In the genomic region with DNA sequence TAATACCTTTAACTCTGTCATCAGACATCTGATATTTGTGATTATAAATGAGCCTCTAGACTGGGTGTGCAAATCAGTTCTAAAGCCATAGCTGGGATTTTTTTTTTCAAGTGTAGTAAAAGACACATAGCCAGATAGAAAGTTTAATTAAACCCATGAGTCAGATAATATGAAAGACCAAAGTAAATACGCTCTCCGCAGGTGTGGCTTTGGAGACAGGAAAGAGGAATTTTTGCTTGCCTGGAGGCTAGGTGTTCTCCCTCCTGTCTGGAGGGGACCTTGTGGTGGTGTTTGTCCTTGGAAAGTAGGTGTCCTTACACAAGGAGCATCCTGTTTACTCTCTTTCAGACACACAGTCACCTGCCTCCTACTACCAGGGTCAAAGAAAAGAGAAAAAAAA, we compare ENCODE assay signal across 13 cellular contexts.
DNase-seq lines count a peak whose midpoint lies in the region; ATAC-seq and TF ChIP-seq lines count a peak whose summit lies in the region.
"Had no signal": no experiment of that assay in that cellular context is flagged by ENCODE, and none has a peak within 500 bp of the region (broad histone marks: within the 10 kb centered on the region; RNA-seq: fewer than 3 reads in every experiment).

No MANE protein-coding gene starts in this region.

- H3K27me3 ChIP-seq in colonic mucosa (no peaks in the 10 kb centered on the region), thoracic aorta (replicated peaks; ENCODE audit: insufficient read depth) (no peaks in the 10 kb centered on the region)
- H3K27me3 ChIP-seq: Peyer's patch had no signal

- peak; percentile 7 for DNase-seq in SIG-M5 treated with dmso at 0.1 percent for 504 hours (lab: John Stamatoyannopoulos, UW; ENCODE audit: unreplicated experiment)
- no peak for DNase-seq in SIG-M5 (lab: John Stamatoyannopoulos, UW)
- DNase-seq in NCI-H146 treated with DMSO at 0.1 percent for 48 hours (lab: John Stamatoyannopoulos, UW; ENCODE audit: unreplicated experiment) = peak; percentile 40
- peak; percentile 21 for DNase-seq in colonic mucosa
- no peak for DNase-seq in thoracic aorta (ENCODE audit: low spot score)
- DNase-seq in anterior cingulate cortex (lab: John Stamatoyannopoulos, UW) = no peak
- DNase-seq: DMS 273 treated with DMSO at 0.1 percent for 48 hours, NCI-H510A treated with DMSO at 0.1 percent for 48 hours, Peyer's patch, SHP77 had no signal

- H3K9me3 ChIP-seq in colonic mucosa (no peaks in the 10 kb centered on the region), thoracic aorta (no peaks in the 10 kb centered on the region)
- H3K9me3 ChIP-seq: Peyer's patch had no signal

- H3K36me3 ChIP-seq in colonic mucosa (no peaks in the 10 kb centered on the region), thoracic aorta (no peaks in the 10 kb centered on the region)
- H3K36me3 ChIP-seq: Peyer's patch had no signal

- H3K4me1 ChIP-seq in colonic mucosa (no peaks in the 10 kb centered on the region), thoracic aorta (ENCODE audit: control insufficient read depth in 1 of 2, low read depth in 2 of 2) (peaks cover 16 to 27% of the 10 kb centered on the region in 2 donors)
- H3K4me1 ChIP-seq: Peyer's patch had no signal

- H3K9ac ChIP-seq in colonic mucosa (ENCODE audit: low read depth in 2 of 2, low read length in 2 of 2) = no peak overlapping the region

- ATAC-seq in thoracic aorta (ENCODE audit: insufficient number of reproducible peaks, low FRiP score, low read depth) (no peak), HG02840 (IDR thresholded peaks at IDR 0.05; ENCODE audit: low FRiP score, unreplicated experiment) (no peak), GM21360 (IDR thresholded peaks at IDR 0.05; ENCODE audit: unreplicated experiment) (no peak)

- H3K4me3 ChIP-seq in colonic mucosa (no peak overlapping the region), thoracic aorta (peak overlapping the region; percentile 45)
- H3K4me3 ChIP-seq: Peyer's patch had no signal

- TF ChIP-seq CTCF in colonic mucosa (IDR thresholded peaks at IDR 0.05) = no peak
- TF ChIP-seq CTCF in thoracic aorta (IDR thresholded peaks at IDR 0.05) = no peak

- intact Hi-C loops in colonic mucosa (cut with DNase I) = no loop called here

- H3K27ac ChIP-seq in colonic mucosa (no peak overlapping the region), thoracic aorta (peak overlapping the region in 1 of 2 donors; percentile 62)
- H3K27ac ChIP-seq: C4-2B, Peyer's patch had no signal

Comparison
In these comparisons a context has a peak if more than half of its experiments do, and no peak if none do; other contexts are left out.
1. DNase-seq: peak in SIG-M5 treated with dmso at 0.1 percent for 504 hours (single experiment), NCI-H146 treated with DMSO at 0.1 percent for 48 hours (single experiment) and colonic mucosa (single experiment); none in SIG-M5 (single experiment), thoracic aorta (single experiment) and anterior cingulate cortex (0 of 58).